In the genomic region with DNA sequence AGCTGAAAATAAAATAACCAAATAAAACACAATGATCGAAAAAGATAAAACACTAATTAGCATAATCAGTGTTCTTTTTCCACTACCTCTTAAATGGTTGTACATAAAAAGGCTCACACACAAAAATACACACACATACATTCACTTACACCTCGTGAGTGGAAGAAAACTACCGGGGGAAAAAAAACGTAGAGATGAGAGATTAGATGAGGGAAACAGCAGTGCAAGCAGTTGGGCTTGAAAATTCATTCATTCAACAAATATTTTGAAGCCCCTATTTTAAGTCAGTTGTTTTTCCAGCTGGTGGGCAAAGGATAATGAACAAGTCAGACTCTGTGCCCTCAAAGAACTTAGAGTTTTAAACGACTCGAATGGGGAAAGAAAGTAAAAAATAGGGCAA, we compare ENCODE assay signal across 10 cellular contexts. TPM values are rescaled to one million over a fixed set of nuclear protein-coding genes. Genes with fewer than 3 reads are reported as not detected.
DNase-seq lines count a peak whose midpoint lies in the region; ATAC-seq and TF ChIP-seq lines count a peak whose summit lies in the region.
"Had no signal": no experiment of that assay in that cellular context is flagged by ENCODE, and none has a peak within 500 bp of the region (broad histone marks: within the 10 kb centered on the region; RNA-seq: fewer than 3 reads in every experiment).

No MANE protein-coding gene starts in this region.

- intact Hi-C loops in HCT116 (cut with micrococcal nuclease), result no loop called here

- TF ChIP-seq CTCF in HCT116 (IDR thresholded peaks at IDR 0.05 in 2 of 3, conservative IDR thresholded peaks at IDR 0.05 in 1 of 3; ENCODE audit: borderline replicate concordance in 1 of 3, insufficient read depth in 1 of 3, low read depth in 2 of 3, low read length in 2 of 3), result no peak

- no peak overlapping the region for H3K4me3 Mint-ChIP-seq in stimulated activated naive B cell treated with anti-CD40 and anti-IgM and Interleukin-4, amounts not matched to agents 10 μg/mL and 1 μg/mL and 100 μg/mL, for 72 hours

- H3K27ac Mint-ChIP-seq in stimulated activated naive B cell treated with anti-CD40 and anti-IgM and Interleukin-4, amounts not matched to agents 10 μg/mL and 1 μg/mL and 100 μg/mL, for 72 hours, result peak overlapping the region; percentile 83
- H3K27ac Mint-ChIP-seq: mesothelial cell of epicardium had no signal

- H3K36me3 ChIP-seq in HCT116 (ENCODE audit: control insufficient read depth in 1 of 2, insufficient read depth in 2 of 2, low read length in 2 of 2) (no peaks in the 10 kb centered on the region), SJSA1 (no peaks in the 10 kb centered on the region; the same call in 1 of the 2 replicates)

- H3K27me3 ChIP-seq in HCT116 (ENCODE audit: insufficient read depth, low read length), result no peaks in the 10 kb centered on the region
- H3K27me3 ChIP-seq in SJSA1 (replicated peaks), result no peaks in the 10 kb centered on the region

- H3K4me1 ChIP-seq in HCT116 (ENCODE audit: control insufficient read depth in 1 of 2, insufficient read depth in 2 of 2, low read length in 2 of 2), result peaks cover 5 to 13% of the 10 kb centered on the region in 2 experiments; a peak in 3 of 4 replicates
- H3K4me1 ChIP-seq in SJSA1 (replicated peaks), result peaks cover 10% of the 10 kb centered on the region

- DNase-seq in HCT116 (ENCODE audit: low read depth, low spot score) (no peak), SJSA1 (ENCODE audit: low read depth in 1 of 2, low spot score in 2 of 2) (no peak), retina (no peak)
- DNase-seq in stimulated activated naive B cell treated with anti-CD40 and anti-IgM and Interleukin-4, amounts not matched to agents 10 μg/mL and 1 μg/mL and 100 μg/mL, for 72 hours, result no peak
- DNase-seq in activated CD4-positive, alpha-beta T cell treated with anti-CD3 and anti-CD28 coated beads for 4 hours, result no peak
- DNase-seq in activated naive CD4-positive, alpha-beta T cell treated with Interleukin-2 at 50 U/mL for 16 hours, result no peak
- DNase-seq: activated gamma-delta T cell had no signal

- H3K9ac ChIP-seq in HCT116 (ENCODE audit: low read length), result peak overlapping the region; percentile 87

- no peak for TF ChIP-seq POLR2A in HCT116 (IDR thresholded peaks at IDR 0.05; ENCODE audit: borderline replicate concordance, extremely low read depth, insufficient read depth, insufficient read length)

- ATAC-seq in HCT116 (no peak), HG03442 (IDR thresholded peaks at IDR 0.05; ENCODE audit: unreplicated experiment) (no peak)
- ATAC-seq in stimulated activated naive B cell treated with anti-CD40 and anti-IgM and Interleukin-4, amounts not matched to agents 10 μg/mL and 1 μg/mL and 100 μg/mL, for 72 hours (replicated peaks), result no peak

- POLR2A ChIA-PET in HCT116 (lab: Charles Lee), result interaction anchor here (0.6 to 1.3 kb wide), 2 partner anchors 50 to 199 kb away, joined by 3 read pairs; no protein-coding TSS in a partner anchor

- RAD21 ChIA-PET in HCT116 (lab: Charles Lee; ENCODE audit: low non-redundant PET in 1 of 2, low total read pairs in 2 of 2, uncharacterized antibody in 2 of 2, unreplicated experiment in 2 of 2), result no interaction called here

- peaks cover 3 to 7% of the 10 kb centered on the region in 2 donors for H3K36me3 Mint-ChIP-seq in stimulated activated naive B cell treated with anti-CD40 and anti-IgM and Interleukin-4, amounts not matched to agents 10 μg/mL and 1 μg/mL and 100 μg/mL, for 72 hours

- no peak for TF ChIP-seq RAD21 in HCT116 (IDR thresholded peaks at IDR 0.05; ENCODE audit: low read depth)

- BruUV-seq in HCT116 (replicated peaks; lab: Mats Ljungman, UMichigan), result no TSS peak

- CTCF ChIA-PET in HCT116 (lab: Charles Lee), result no interaction called here

- H3K9me2 ChIP-seq in HCT116 (ENCODE audit: insufficient read depth), result no peaks in the 10 kb centered on the region

- H3K9me3 ChIP-seq in HCT116 (ENCODE audit: control insufficient read depth in 1 of 2, insufficient read depth in 1 of 2, low read depth in 1 of 2, low read length in 2 of 2) (no peaks in the 10 kb centered on the region), SJSA1 (replicated peaks) (no peaks in the 10 kb centered on the region)

- peak overlapping the region; percentile 84 to 88 for H3K4me3 ChIP-seq in HCT116 (replicated peaks in 1 of 2; ENCODE audit: low read depth in 1 of 2, low read length in 2 of 2)
- H3K4me3 ChIP-seq in SJSA1, result peak overlapping the region; percentile 60
- H3K4me3 ChIP-seq in iPS-11a (ENCODE audit: low read depth, low read length), result peak overlapping the region; percentile 99

- no peaks in the 10 kb centered on the region for H3K9me3 Mint-ChIP-seq in stimulated activated naive B cell treated with anti-CD40 and anti-IgM and Interleukin-4, amounts not matched to agents 10 μg/mL and 1 μg/mL and 100 μg/mL, for 72 hours
- H3K9me3 Mint-ChIP-seq: mesothelial cell of epicardium had no signal

- no peak overlapping the region for H2AFZ ChIP-seq in HCT116 (ENCODE audit: low read depth, low read length, poor library complexity, severe bottlenecking)

- peak overlapping the region; percentile 74; the same call in 1 of the 2 replicates for H3K27ac ChIP-seq in HCT116 (ENCODE audit: low read depth, low read length)
- no peak overlapping the region; the same call in 1 of the 2 replicates for H3K27ac ChIP-seq in SJSA1

- H3K27me3 Mint-ChIP-seq in stimulated activated naive B cell treated with anti-CD40 and anti-IgM and Interleukin-4, amounts not matched to agents 10 μg/mL and 1 μg/mL and 100 μg/mL, for 72 hours, result no peaks in the 10 kb centered on the region

- H3K4me1 Mint-ChIP-seq in stimulated activated naive B cell treated with anti-CD40 and anti-IgM and Interleukin-4, amounts not matched to agents 10 μg/mL and 1 μg/mL and 100 μg/mL, for 72 hours, result peaks cover 14 to 21% of the 10 kb centered on the region in 2 donors

- H3K79me2 ChIP-seq in HCT116 (ENCODE audit: insufficient read depth, low read length), result peaks cover 84% of the 10 kb centered on the region

- peak overlapping the region; percentile 73 for H3K4me2 ChIP-seq in HCT116 (ENCODE audit: low read length)

- H4K20me1 ChIP-seq in HCT116 (ENCODE audit: insufficient read depth), result no peaks in the 10 kb centered on the region

TF ChIP-seq in HCT116, 20 proteins besides CTCF, POLR2A, EP300 and RAD21:
- TF ChIP-seq YY1 (IDR thresholded peaks at IDR 0.05; ENCODE audit: extremely low read depth, insufficient replicate concordance, low read depth, low read length), result no peak
- TF ChIP-seq ELF1 (IDR thresholded peaks at IDR 0.05; ENCODE audit: borderline replicate concordance, low read depth), result no peak
- no peak for TF ChIP-seq EZH2phosphoT487 (IDR thresholded peaks at IDR 0.05; ENCODE audit: borderline replicate concordance)
- no peak for TF ChIP-seq SRF (IDR thresholded peaks at IDR 0.05; ENCODE audit: low read depth)
TF ChIP-seq in HCT116: peak in this region for 0.

RNA-seq across cellular contexts. Expression of a gene that starts 1.0 kb away (rescaled TPM):
- 22.3 TPM for total RNA-seq in HCT116 (2021; ENCODE audit: unreplicated experiment)
- 4.2 and 6.3 TPM in 2 replicates for polyA plus RNA-seq in HCT116 (2012)
- 16.5 and 22.3 TPM in 2 replicates for total RNA-seq in SJSA1 (2014; rRNA removed; shearing (Covaris generic))

RNA-seq across cellular contexts. Expression of a gene that starts 1.4 kb away (rescaled TPM):
- total RNA-seq in HCT116 (2021; ENCODE audit: unreplicated experiment), result 67.4 TPM
- 19.3 and 26.5 TPM in 2 replicates for polyA plus RNA-seq in HCT116 (2012)
- 48.2 and 57.0 TPM in 2 replicates for total RNA-seq in SJSA1 (2014; rRNA removed; shearing (Covaris generic))

RNA-seq across cellular contexts. Expression of a gene that starts 53.6 kb away (rescaled TPM):
- not detected for total RNA-seq in HCT116 (2021; ENCODE audit: unreplicated experiment)
- not detected in 2 replicates for polyA plus RNA-seq in HCT116 (2012)
- total RNA-seq in SJSA1 (2014; rRNA removed; shearing (Covaris generic)), result not detected in 2 replicates
- total RNA-seq: mesothelial cell of epicardium had no signal
